11 cellular contexts compared by ENCODE assay signal in the genomic region with DNA sequence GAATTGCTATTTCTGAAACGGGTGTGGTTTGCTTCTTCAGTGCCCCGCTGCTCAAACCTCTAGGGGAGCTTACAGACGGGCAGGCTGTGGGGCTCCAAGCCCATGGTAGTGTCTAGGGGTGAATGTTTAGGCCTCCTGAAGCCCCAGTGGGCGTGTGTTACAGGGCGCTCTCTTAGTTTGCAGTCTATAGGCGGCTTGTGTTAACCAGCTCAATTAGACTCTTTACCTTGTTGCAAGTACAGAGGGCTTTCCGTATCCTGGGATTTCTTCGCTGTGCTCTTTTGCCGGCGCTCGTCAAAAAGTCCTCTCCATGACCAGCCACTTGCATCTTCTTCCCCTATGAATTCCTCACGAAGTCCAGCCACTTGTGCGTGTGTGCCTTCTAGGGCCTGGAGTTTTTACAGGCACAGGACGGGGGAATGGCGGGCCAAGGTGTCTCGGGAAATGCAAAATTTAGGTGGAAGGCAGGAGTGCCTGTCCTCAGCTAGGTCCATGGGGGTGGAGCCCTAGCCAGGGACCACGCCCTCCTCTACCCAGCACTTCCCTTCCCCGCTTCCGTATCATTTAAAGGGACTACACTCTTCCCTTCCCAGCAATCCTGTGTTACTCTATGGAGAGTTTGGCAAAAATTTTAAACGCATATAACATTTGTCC.
DNase-seq lines count a peak whose midpoint lies in the region; ATAC-seq and TF ChIP-seq lines count a peak whose summit lies in the region.
"Had no signal": no experiment of that assay in that cellular context is flagged by ENCODE, and none has a peak within 500 bp of the region (broad histone marks: within the 10 kb centered on the region; RNA-seq: fewer than 3 reads in every experiment).

No MANE protein-coding gene starts in this region.

- H3K4me3 ChIP-seq in fibroblast of mammary gland (ENCODE audit: control insufficient read depth, low read depth, low read length) (peak overlapping the region; percentile 60), mononuclear cell (ENCODE audit: low read length) (peak overlapping the region; percentile 21)

- no peak overlapping the region for H3K27ac Mint-ChIP-seq in natural killer cell treated with Interleukin-12 subunit alpha and Interleukin-12 subunit beta and Interleukin-15 and Interleukin-18, amount 100 ng/mL, for 72 hours
- H3K27ac Mint-ChIP-seq in natural killer cell = no peak overlapping the region
- H3K27ac Mint-ChIP-seq: activated naive CD4-positive, alpha-beta T cell treated with anti-CD3 and anti-CD28 coated beads, Interleukin-2, amount 10 ng/mL, durations not matched to agents 7 days and 5 days had no signal

- no peak for ATAC-seq in natural killer cell treated with Interleukin-12 subunit alpha and Interleukin-12 subunit beta and Interleukin-15 and Interleukin-18, amount 100 ng/mL, for 72 hours
- ATAC-seq in natural killer cell (no peak), HG03135 (IDR thresholded peaks at IDR 0.05; ENCODE audit: unreplicated experiment) (no peak), HG02610 (IDR thresholded peaks at IDR 0.05; ENCODE audit: unreplicated experiment) (no peak)

- TF ChIP-seq CTCF in natural killer cell (IDR thresholded peaks at IDR 0.05) = no peak
- no peak for TF ChIP-seq CTCF in fibroblast of mammary gland (conservative IDR thresholded peaks at IDR 0.05; ENCODE audit: control insufficient read depth, insufficient read depth, low read depth, low read length)

- H3K9me3 Mint-ChIP-seq in natural killer cell treated with Interleukin-12 subunit alpha and Interleukin-12 subunit beta and Interleukin-15 and Interleukin-18, amount 100 ng/mL, for 72 hours = peaks cover 17% of the 10 kb centered on the region
- H3K9me3 Mint-ChIP-seq in natural killer cell = peaks cover 15 to 18% of the 10 kb centered on the region in 2 donors

- no peaks in the 10 kb centered on the region for H3K4me1 ChIP-seq in mononuclear cell (ENCODE audit: insufficient read depth, low read length)

- H3K9me3 ChIP-seq in mononuclear cell (ENCODE audit: low read depth, low read length) = no peaks in the 10 kb centered on the region

- intact Hi-C loops in natural killer cell (cut with micrococcal nuclease) = no loop called here

- H3K36me3 Mint-ChIP-seq in natural killer cell treated with Interleukin-12 subunit alpha and Interleukin-12 subunit beta and Interleukin-15 and Interleukin-18, amount 100 ng/mL, for 72 hours = peaks cover 4% of the 10 kb centered on the region
- H3K36me3 Mint-ChIP-seq in natural killer cell = peaks cover 19% of the 10 kb centered on the region
- H3K36me3 Mint-ChIP-seq: activated naive CD4-positive, alpha-beta T cell treated with anti-CD3 and anti-CD28 coated beads, Interleukin-2, amount 10 ng/mL, durations not matched to agents 7 days and 5 days had no signal

- H3K4me1 Mint-ChIP-seq in natural killer cell treated with Interleukin-12 subunit alpha and Interleukin-12 subunit beta and Interleukin-15 and Interleukin-18, amount 100 ng/mL, for 72 hours (ENCODE audit: low read depth in 2 of 2) = no peaks in the 10 kb centered on the region
- no peaks in the 10 kb centered on the region for H3K4me1 Mint-ChIP-seq in natural killer cell
- H3K4me1 Mint-ChIP-seq: activated naive CD4-positive, alpha-beta T cell treated with anti-CD3 and anti-CD28 coated beads, Interleukin-2, amount 10 ng/mL, durations not matched to agents 7 days and 5 days had no signal

- H3K27me3 Mint-ChIP-seq in natural killer cell treated with Interleukin-12 subunit alpha and Interleukin-12 subunit beta and Interleukin-15 and Interleukin-18, amount 100 ng/mL, for 72 hours = no peaks in the 10 kb centered on the region
- H3K27me3 Mint-ChIP-seq in natural killer cell (ENCODE audit: low read depth in 2 of 2) = no peaks in the 10 kb centered on the region
- H3K27me3 Mint-ChIP-seq: activated naive CD4-positive, alpha-beta T cell treated with anti-CD3 and anti-CD28 coated beads, Interleukin-2, amount 10 ng/mL, durations not matched to agents 7 days and 5 days had no signal

- peak overlapping the region; percentile 31 for H3K4me3 Mint-ChIP-seq in natural killer cell treated with Interleukin-12 subunit alpha and Interleukin-12 subunit beta and Interleukin-15 and Interleukin-18, amount 100 ng/mL, for 72 hours
- no peak overlapping the region for H3K4me3 Mint-ChIP-seq in natural killer cell
- H3K4me3 Mint-ChIP-seq: activated naive CD4-positive, alpha-beta T cell treated with anti-CD3 and anti-CD28 coated beads, Interleukin-2, amount 10 ng/mL, durations not matched to agents 7 days and 5 days had no signal

- no peaks in the 10 kb centered on the region for H3K27me3 ChIP-seq in mononuclear cell (ENCODE audit: insufficient read depth, low read length)

- no peak for DNase-seq in natural killer cell treated with Interleukin-12 subunit alpha and Interleukin-12 subunit beta and Interleukin-15 and Interleukin-18, amount 100 ng/mL, for 72 hours (ENCODE audit: low spot score)
- DNase-seq in natural killer cell = no peak
- peak; percentile 27 for DNase-seq in fibroblast of mammary gland (ENCODE audit: low read depth)
- DNase-seq in NCI-H510A (lab: John Stamatoyannopoulos, UW) = no peak
- no peak for DNase-seq in NCI-H2081 (lab: John Stamatoyannopoulos, UW)
- DNase-seq: ACHN; activated naive CD4-positive, alpha-beta T cell treated with anti-CD3 and anti-CD28 coated beads, Interleukin-2, amount 10 ng/mL, durations not matched to agents 7 days and 5 days; NCI-H524 treated with DMSO at 0.1 percent for 48 hours had no signal
